ENCODE assay signal across 7 cellular contexts in the genomic region with DNA sequence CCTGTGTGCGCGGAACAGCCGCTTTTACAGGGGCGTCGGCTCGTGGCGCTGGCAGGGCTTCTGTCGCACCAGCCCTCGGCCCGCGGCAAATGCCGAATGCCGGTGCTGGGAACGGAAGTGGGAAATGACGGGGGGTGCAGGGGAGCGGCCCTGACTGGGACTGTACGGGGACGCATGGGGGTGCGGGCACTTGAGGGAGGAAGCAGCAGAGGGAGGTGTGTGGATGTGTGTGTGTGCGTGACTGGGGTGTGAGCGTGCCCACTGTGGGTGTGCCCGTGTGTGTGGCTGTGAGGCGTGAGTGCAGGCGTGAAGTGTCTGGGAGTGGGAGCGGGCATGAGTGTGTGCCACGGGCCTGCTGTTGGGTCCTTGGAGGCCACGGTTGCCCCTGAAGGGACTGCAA. TPM values are rescaled to one million over a fixed set of nuclear protein-coding genes. Genes with fewer than 3 reads are reported as not detected.
DNase-seq lines count a peak whose midpoint lies in the region; ATAC-seq and TF ChIP-seq lines count a peak whose summit lies in the region.
"Not testable (repeated sequence)": the region's sequence is repeated elsewhere in the genome, so short reads cannot be mapped to it uniquely, and the experiment has no call there.

No MANE protein-coding gene starts in this region.

- H3K27ac ChIP-seq in CD8-positive, alpha-beta T cell (ENCODE audit: low read depth, low read length): not testable (repeated sequence)

- H3K4me3 Mint-ChIP-seq in CD8-positive, alpha-beta T cell; T-helper 17 cell; activated T-cell treated with anti-CD3 and anti-CD28 coated beads, Interleukin-2, amount 50 U/mL, for 4 hours; effector memory CD8-positive, alpha-beta T cell; naive B cell; natural killer cell; stimulated activated naive CD8-positive, alpha-beta T cell treated with anti-CD3 and anti-CD28 coated beads, Interleukin-15, amount 100 ng/mL, for 72 hours: not testable (repeated sequence)

- H3K36me3 Mint-ChIP-seq in CD8-positive, alpha-beta T cell; T-helper 17 cell (ENCODE audit: low read depth); activated T-cell treated with anti-CD3 and anti-CD28 coated beads, Interleukin-2, amount 50 U/mL, for 4 hours (ENCODE audit: insufficient read depth); effector memory CD8-positive, alpha-beta T cell (ENCODE audit: insufficient read depth); naive B cell; natural killer cell: not testable (repeated sequence)

- H3K27me3 Mint-ChIP-seq in CD8-positive, alpha-beta T cell (ENCODE audit: low read depth); T-helper 17 cell; activated T-cell treated with anti-CD3 and anti-CD28 coated beads, Interleukin-2, amount 50 U/mL, for 4 hours (ENCODE audit: low read depth); effector memory CD8-positive, alpha-beta T cell; naive B cell; natural killer cell (ENCODE audit: low read depth in 2 of 2); stimulated activated naive CD8-positive, alpha-beta T cell treated with anti-CD3 and anti-CD28 coated beads, Interleukin-15, amount 100 ng/mL, for 72 hours: not testable (repeated sequence)

- not testable (repeated sequence) for H3K9me3 Mint-ChIP-seq in CD8-positive, alpha-beta T cell; activated T-cell treated with anti-CD3 and anti-CD28 coated beads, Interleukin-2, amount 50 U/mL, for 4 hours; effector memory CD8-positive, alpha-beta T cell; naive B cell; natural killer cell; stimulated activated naive CD8-positive, alpha-beta T cell treated with anti-CD3 and anti-CD28 coated beads, Interleukin-15, amount 100 ng/mL, for 72 hours

- H3K36me3 ChIP-seq in CD8-positive, alpha-beta T cell (ENCODE audit: insufficient read depth, low read length): not testable (repeated sequence)

- TF ChIP-seq CTCF in CD8-positive, alpha-beta T cell (IDR thresholded peaks at IDR 0.05); natural killer cell (IDR thresholded peaks at IDR 0.05): not testable (repeated sequence)

- peak in 1 of 7 experiments; percentile 19 for DNase-seq in CD8-positive, alpha-beta T cell
- not testable (repeated sequence) for DNase-seq in T-helper 17 cell; activated T-cell treated with anti-CD3 and anti-CD28 coated beads, Interleukin-2, amount 50 U/mL, for 4 hours; effector memory CD8-positive, alpha-beta T cell; naive B cell; natural killer cell; stimulated activated naive CD8-positive, alpha-beta T cell treated with anti-CD3 and anti-CD28 coated beads, Interleukin-15, amount 100 ng/mL, for 72 hours

- CTCF ChIA-PET in CD8-positive, alpha-beta T cell (lab: Charles Lee): not testable (repeated sequence)

- H3K4me1 ChIP-seq in CD8-positive, alpha-beta T cell (ENCODE audit: insufficient read depth, low read length): not testable (repeated sequence)

- POLR2A ChIA-PET in CD8-positive, alpha-beta T cell (lab: Charles Lee): not testable (repeated sequence)

- H3K27me3 ChIP-seq in CD8-positive, alpha-beta T cell (ENCODE audit: insufficient read depth, low read length): not testable (repeated sequence)

- not testable (repeated sequence) for H3K9me3 ChIP-seq in CD8-positive, alpha-beta T cell (ENCODE audit: low read length); T-helper 17 cell (ENCODE audit: control insufficient read depth, low read length, poor library complexity, severe bottlenecking)

- peak; percentile 68 for ATAC-seq in CD8-positive, alpha-beta T cell
- ATAC-seq in T-helper 17 cell: peak; percentile 33
- ATAC-seq in activated T-cell treated with anti-CD3 and anti-CD28 coated beads, Interleukin-2, amount 50 U/mL, for 4 hours: peak; percentile 32 to 40
- ATAC-seq in effector memory CD8-positive, alpha-beta T cell (replicated peaks): peak; percentile 71
- ATAC-seq in naive B cell (ENCODE audit: low read depth in 2 of 2): peak; percentile 37 to 61
- ATAC-seq in natural killer cell: peak in 2 of 3 donors; percentile 77 to 82
- peak; percentile 49 for ATAC-seq in stimulated activated naive CD8-positive, alpha-beta T cell treated with anti-CD3 and anti-CD28 coated beads, Interleukin-15, amount 100 ng/mL, for 72 hours

- H3K4me1 Mint-ChIP-seq in CD8-positive, alpha-beta T cell (ENCODE audit: low read depth); T-helper 17 cell; activated T-cell treated with anti-CD3 and anti-CD28 coated beads, Interleukin-2, amount 50 U/mL, for 4 hours (ENCODE audit: low read depth); effector memory CD8-positive, alpha-beta T cell (ENCODE audit: low read depth in 2 of 2); naive B cell; natural killer cell; stimulated activated naive CD8-positive, alpha-beta T cell treated with anti-CD3 and anti-CD28 coated beads, Interleukin-15, amount 100 ng/mL, for 72 hours: not testable (repeated sequence)

- not testable (repeated sequence) for H3K4me3 ChIP-seq in CD8-positive, alpha-beta T cell (ENCODE audit: low read depth, low read length)

- H3K27ac Mint-ChIP-seq in CD8-positive, alpha-beta T cell; T-helper 17 cell; effector memory CD8-positive, alpha-beta T cell; naive B cell; natural killer cell; stimulated activated naive CD8-positive, alpha-beta T cell treated with anti-CD3 and anti-CD28 coated beads, Interleukin-15, amount 100 ng/mL, for 72 hours: not testable (repeated sequence)

- intact Hi-C loops in CD8-positive, alpha-beta T cell (cut with DNase I, micrococcal nuclease); natural killer cell (cut with micrococcal nuclease): not testable (repeated sequence)

RNA-seq across cellular contexts. Expression of gene SIK1, which starts 17.6 kb away (rescaled TPM):
- 100 to 1,000 TPM; 716 to 734 TPM for total RNA-seq in CD8-positive, alpha-beta T cell
- total RNA-seq in T-helper 17 cell (100 to 1,000 TPM; 229 to 266 TPM), natural killer cell (100 to 1,000 TPM; 201 to 382 (median 203) TPM)
- 10 to 100 TPM; 14.0 to 19.6 (median 16.7) TPM for total RNA-seq in activated T-cell treated with anti-CD3 and anti-CD28 coated beads, Interleukin-2, amount 50 U/mL, for 4 hours
- polyA plus RNA-seq in naive B cell (ENCODE audit: low read depth in 6 of 6): 1 to 10 TPM; 2.1 to 6.6 (median 3.8) TPM

Comparison
In these comparisons a context has a peak if more than half of its experiments do, and no peak if none do; other contexts are left out.
1. RNA of gene SIK1, which starts 17.6 kb away (total RNA-seq): 716 to 734 TPM in CD8-positive, alpha-beta T cell, 229 to 266 TPM in T-helper 17 cell and 201 to 382 TPM in natural killer cell; 14.0 to 19.6 TPM in activated T-cell treated with anti-CD3 and anti-CD28 coated beads, Interleukin-2, amount 50 U/mL, for 4 hours; every median in the first group is over 4 times any median in the second.
2. Peak in every context shown above with its lines, with median percentiles within 50 percentile points of each other: ATAC-seq.